ENCODE assay signal across 11 cellular contexts in the genomic region with DNA sequence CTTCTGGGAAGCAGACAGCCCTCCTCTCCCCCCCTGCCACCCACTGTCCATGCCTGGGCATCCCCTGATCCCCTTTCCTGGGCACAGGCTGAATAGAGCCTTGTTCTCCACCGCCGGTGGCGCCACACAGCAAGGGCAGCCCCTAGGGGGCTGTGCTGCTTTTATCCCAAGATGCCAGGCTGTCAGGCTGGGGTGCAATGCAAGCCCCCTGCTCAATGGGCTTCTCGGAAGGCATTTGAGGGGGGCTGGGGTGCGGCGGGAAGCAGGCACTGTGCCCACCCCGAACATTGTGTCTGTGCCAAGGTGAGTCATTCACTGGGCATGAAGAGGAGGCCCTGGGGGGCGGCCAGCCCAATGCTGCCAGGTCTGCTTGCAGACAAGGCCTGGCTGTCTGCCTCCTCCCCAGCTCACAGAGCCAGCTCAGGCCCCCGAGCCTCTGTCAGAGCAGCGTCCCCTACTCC. TPM values are rescaled to one million over a fixed set of nuclear protein-coding genes. Genes with fewer than 3 reads are reported as not detected.
DNase-seq lines count a peak whose midpoint lies in the region; ATAC-seq, FAIRE-seq and TF ChIP-seq lines count a peak whose summit lies in the region.
"Had no signal": no experiment of that assay in that cellular context is flagged by ENCODE, and none has a peak within 500 bp of the region (broad histone marks: within the 10 kb centered on the region; RNA-seq: fewer than 3 reads in every experiment).

No MANE protein-coding gene starts in this region.

- WGBS in right cardiac atrium = 44% methylated on average over 10 of the region's 10 CpGs

- DNase-seq in H54 (ENCODE audit: insufficient read length, low spot score) (peak; percentile 92), astrocyte of the spinal cord (ENCODE audit: low read depth, low spot score) (peak; percentile 52), right cardiac atrium (peak; percentile 72 to 87 (median 86)), foreskin melanocyte (no peak), HuH-7.5 (ENCODE audit: low spot score) (no peak)
- DNase-seq in stimulated activated effector memory CD8-positive, alpha-beta T cell treated with anti-CD3 and anti-CD28 coated beads, Interleukin-12 subunit alpha, Interleukin-12 subunit beta, amount 100 ng/mL, for 72 hours (ENCODE audit: low spot score in 2 of 2) = no peak
- DNase-seq in activated CD4-positive, alpha-beta T cell treated with anti-CD3 and anti-CD28 coated beads, Interleukin-2, amount 50 U/mL, for 1 hour = no peak
- DNase-seq: activated CD4-positive, alpha-beta T cell treated with anti-CD3 and anti-CD28 coated beads for 1 hour; NCI-H2227 treated with DMSO at 0.1 percent for 48 hours had no signal

- H3K27ac ChIP-seq in right cardiac atrium (ENCODE audit: low read length) = peak overlapping the region; percentile 10
- H3K27ac ChIP-seq: left lung had no signal

- ATAC-seq in right cardiac atrium (peak; percentile 50 to 56), GM19397 (IDR thresholded peaks at IDR 0.05; ENCODE audit: unreplicated experiment) (no peak)
- ATAC-seq in stimulated activated effector memory CD8-positive, alpha-beta T cell treated with anti-CD3 and anti-CD28 coated beads, Interleukin-12 subunit alpha, Interleukin-12 subunit beta, amount 100 ng/mL, for 72 hours = no peak
- ATAC-seq: left lung had no signal

- H3K4me1 Mint-ChIP-seq in stimulated activated effector memory CD8-positive, alpha-beta T cell treated with anti-CD3 and anti-CD28 coated beads, Interleukin-12 subunit alpha, Interleukin-12 subunit beta, amount 100 ng/mL, for 72 hours = peaks cover 7% of the 10 kb centered on the region

- H3K36me3 Mint-ChIP-seq in stimulated activated effector memory CD8-positive, alpha-beta T cell treated with anti-CD3 and anti-CD28 coated beads, Interleukin-12 subunit alpha, Interleukin-12 subunit beta, amount 100 ng/mL, for 72 hours = no peaks in the 10 kb centered on the region

- peak; percentile 31 for TF ChIP-seq CTCF in astrocyte of the spinal cord (IDR thresholded peaks at IDR 0.05; ENCODE audit: low read depth, low read length)

- peak overlapping the region; percentile 52 for H3K27ac Mint-ChIP-seq in stimulated activated effector memory CD8-positive, alpha-beta T cell treated with anti-CD3 and anti-CD28 coated beads, Interleukin-12 subunit alpha, Interleukin-12 subunit beta, amount 100 ng/mL, for 72 hours

- no peak for TF ChIP-seq POLR2A in H54 (IDR thresholded peaks at IDR 0.05; ENCODE audit: low read depth, low read length)

- H3K4me3 Mint-ChIP-seq in stimulated activated effector memory CD8-positive, alpha-beta T cell treated with anti-CD3 and anti-CD28 coated beads, Interleukin-12 subunit alpha, Interleukin-12 subunit beta, amount 100 ng/mL, for 72 hours = no peak overlapping the region

- no peaks in the 10 kb centered on the region for H3K9me3 ChIP-seq in right cardiac atrium (ENCODE audit: control insufficient read depth, low read length)
- H3K9me3 ChIP-seq: left lung had no signal

- intact Hi-C loops in right cardiac atrium (cut with DNase I) = loop anchor here in 2 of 4 donors (5.0 to 10.0 kb wide), 3 partner anchors 178 to 280 kb away; no protein-coding TSS in a partner anchor

- H3K4me3 ChIP-seq in astrocyte of the spinal cord (ENCODE audit: low read depth, low read length) = no peak overlapping the region
- H3K4me3 ChIP-seq in right cardiac atrium (ENCODE audit: low read length) = no peak overlapping the region
- H3K4me3 ChIP-seq: left lung had no signal

- no peak for FAIRE-seq in H54 (lab: Jason Lieb, UNC)

- peaks cover 2% of the 10 kb centered on the region for H3K4me1 ChIP-seq in right cardiac atrium (ENCODE audit: control insufficient read depth, insufficient read depth, low read length)

- in situ Hi-C loops in astrocyte of the spinal cord (cut with HindIII; ENCODE audit: low sequenced_read_pairs) = no loop called here

- H3K27me3 ChIP-seq in right cardiac atrium (ENCODE audit: control insufficient read depth, insufficient read depth) = no peaks in the 10 kb centered on the region

- H3K9me3 Mint-ChIP-seq in stimulated activated effector memory CD8-positive, alpha-beta T cell treated with anti-CD3 and anti-CD28 coated beads, Interleukin-12 subunit alpha, Interleukin-12 subunit beta, amount 100 ng/mL, for 72 hours = no peaks in the 10 kb centered on the region

RNA-seq across cellular contexts. Expression of gene GFAP, which starts 1.5 kb away (rescaled TPM):
- total RNA-seq in right cardiac atrium = 1 to 10 TPM; 4.6 to 8.3 (median 4.8) TPM
- polyA plus RNA-seq in right cardiac atrium = 7.8 TPM

RNA-seq across cellular contexts. Expression of gene EFTUD2, which starts 17.6 kb away (rescaled TPM):
- 10 to 100 TPM; 54.8 to 73.0 (median 59.5) TPM for total RNA-seq in right cardiac atrium
- 27.7 TPM for polyA plus RNA-seq in right cardiac atrium

RNA-seq across cellular contexts. Expression of gene KIF18B, which starts 30.8 kb away (rescaled TPM):
- total RNA-seq in right cardiac atrium = 1 to 10 TPM in 3 of 4 donors, under 1 TPM in 1; 0.08 to 1.4 (median 1.1) TPM
- polyA plus RNA-seq in right cardiac atrium = 0.25 TPM

RNA-seq across cellular contexts. Expression of gene C1QL1, which starts 51.3 kb away (rescaled TPM):
- 1 to 10 TPM in 3 of 4 donors, under 1 TPM in 1; 0.81 to 1.7 (median 1.6) TPM for total RNA-seq in right cardiac atrium
- 2.0 TPM for polyA plus RNA-seq in right cardiac atrium

Comparison
In these comparisons a context has a peak if more than half of its experiments do, and no peak if none do; other contexts are left out.
1. DNase-seq: peak in H54 (single experiment), astrocyte of the spinal cord (single experiment) and right cardiac atrium (3 of 3); none in stimulated activated effector memory CD8-positive, alpha-beta T cell treated with anti-CD3 and anti-CD28 coated beads, Interleukin-12 subunit alpha, Interleukin-12 subunit beta, amount 100 ng/mL, for 72 hours (0 of 2), activated CD4-positive, alpha-beta T cell treated with anti-CD3 and anti-CD28 coated beads, Interleukin-2, amount 50 U/mL, for 1 hour (single experiment), foreskin melanocyte (single experiment) and HuH-7.5 (single experiment).
2. ATAC-seq: peak in right cardiac atrium (2 of 2); none in stimulated activated effector memory CD8-positive, alpha-beta T cell treated with anti-CD3 and anti-CD28 coated beads, Interleukin-12 subunit alpha, Interleukin-12 subunit beta, amount 100 ng/mL, for 72 hours (single experiment) and GM19397 (single experiment).